20 cellular contexts compared by ENCODE assay signal in genomic region chr12:1581973-1582708, GRCh38. TPM values are rescaled to one million over a fixed set of nuclear protein-coding genes. Genes with fewer than 3 reads are reported as not detected.
DNase-seq lines count a peak whose midpoint lies in the region; ATAC-seq and TF ChIP-seq lines count a peak whose summit lies in the region.
"Had no signal": no experiment of that assay in that cellular context is flagged by ENCODE, and none has a peak within 500 bp of the region (broad histone marks: within the 10 kb centered on the region; RNA-seq: fewer than 3 reads in every experiment).

No MANE protein-coding gene starts in this region.

- no peaks in the 10 kb centered on the region for H3K4me1 ChIP-seq in breast epithelium

- H3K36me3 Mint-ChIP-seq in WTC11 (no peaks in the 10 kb centered on the region), nephron (ENCODE audit: low read depth) (no peaks in the 10 kb centered on the region)

- no peak overlapping the region for H3K27ac Mint-ChIP-seq in WTC11
- peak overlapping the region in 2 of 3 experiments; percentile 3 to 58 for H3K27ac Mint-ChIP-seq in nephron

- H3K4me3 ChIP-seq in AG10803 (ENCODE audit: low read length) = no peak overlapping the region
- H3K4me3 ChIP-seq in breast epithelium = no peak overlapping the region
- H3K4me3 ChIP-seq: heart left ventricle, SJCRH30 had no signal

- no peak for TF ChIP-seq POLR2A in breast epithelium (IDR thresholded peaks at IDR 0.05)

- H3K9me3 Mint-ChIP-seq in WTC11 (no peaks in the 10 kb centered on the region), nephron (no peaks in the 10 kb centered on the region)

- CTCF ChIA-PET in WTC11 (lab: Charles Lee) = interaction anchor here (1.1 to 3.2 kb wide), 4 partner anchors 64 to 465 kb away, joined by 3 to 61 read pairs (median 26); no protein-coding TSS in a partner anchor

- TF ChIP-seq CTCF in AG10803 (conservative IDR thresholded peaks at IDR 0.05; ENCODE audit: low read length) = no peak
- TF ChIP-seq CTCF in WTC11 (IDR thresholded peaks at IDR 0.05) = no peak
- TF ChIP-seq CTCF in nephron (IDR thresholded peaks at IDR 0.05; ENCODE audit: unreplicated experiment in 3 of 3) = no peak
- TF ChIP-seq CTCF in breast epithelium (IDR thresholded peaks at IDR 0.05) = no peak

- no peaks in the 10 kb centered on the region for H3K36me3 ChIP-seq in breast epithelium
- H3K36me3 ChIP-seq: SJCRH30 had no signal

- ATAC-seq in WTC11 = no peak
- ATAC-seq in HG03097 (IDR thresholded peaks at IDR 0.05; ENCODE audit: low FRiP score, unreplicated experiment) = no peak
- ATAC-seq: activated CD4-positive, alpha-beta T cell treated with anti-CD3 and anti-CD28 coated beads for 36 hours had no signal

- H3K27me3 Mint-ChIP-seq in WTC11 (ENCODE audit: low read depth) (peaks cover 42% of the 10 kb centered on the region), nephron (ENCODE audit: low read depth) (peaks cover 11% of the 10 kb centered on the region)
- H3K27me3 Mint-ChIP-seq: activated CD4-positive, alpha-beta T cell treated with anti-CD3 and anti-CD28 coated beads for 36 hours had no signal

- POLR2A ChIA-PET in WTC11 (lab: Charles Lee) = no interaction called here

- H3K27me3 ChIP-seq in breast epithelium = no peaks in the 10 kb centered on the region
- H3K27me3 ChIP-seq: heart left ventricle, SJCRH30 had no signal

- no peak overlapping the region for H3K27ac ChIP-seq in breast epithelium
- H3K27ac ChIP-seq: SJCRH30 had no signal

- DNase-seq in AG10803 (ENCODE audit: low read depth) (peak; percentile 87), GM03348 (ENCODE audit: low spot score) (peak; percentile 27), WTC11 (ENCODE audit: low spot score) (no peak), DMS 273 treated with DMSO at 0.1 percent for 48 hours (lab: John Stamatoyannopoulos, UW) (no peak), breast epithelium (ENCODE audit: low spot score in 2 of 2) (no peak)
- DNase-seq in activated naive CD4-positive, alpha-beta T cell treated with Interleukin-2 at 50 U/mL for 16 hours = no peak
- DNase-seq: activated CD4-positive, alpha-beta T cell treated with anti-CD3 and anti-CD28 coated beads for 36 hours; activated effector memory CD4-positive, alpha-beta T cell treated with anti-CD3 and anti-CD28 coated beads, Interleukin-2, amount 50 U/mL, for 16 hours; anterior cingulate cortex; C1 segment of cervical spinal cord; central memory CD4-positive, alpha-beta T cell; heart left ventricle; KBM-7; mammary epithelial cell; occipital lobe; SJCRH30; small intestine; stimulated activated CD4-positive, alpha-beta T cell treated with anti-CD3 and anti-CD28 coated beads, Interleukin-1b, Interleukin-23, amount 100 ng/mL, for 48 hours had no signal

- H3K4me1 Mint-ChIP-seq in WTC11 (peaks cover 10% of the 10 kb centered on the region), nephron (peaks cover 53% of the 10 kb centered on the region)

- H3K4me3 Mint-ChIP-seq in WTC11 (no peak overlapping the region), nephron (no peak overlapping the region)
- H3K4me3 Mint-ChIP-seq: activated CD4-positive, alpha-beta T cell treated with anti-CD3 and anti-CD28 coated beads for 36 hours had no signal

- H3K9me3 ChIP-seq in breast epithelium = no peaks in the 10 kb centered on the region
- H3K9me3 ChIP-seq: heart left ventricle, SJCRH30 had no signal

- intact Hi-C loops in breast epithelium (cut with DNase I; ENCODE audit: low total_unique reads) = no loop called here

TF ChIP-seq in WTC11, 78 proteins besides CTCF, POLR2A, EP300 and RAD21:
- TF ChIP-seq ZNF512 (CRISPR knock-in tag; IDR thresholded peaks at IDR 0.05; ENCODE audit: borderline replicate concordance) (peak; percentile 62; the same call in 1 of the 2 replicates), AR (CRISPR knock-in tag; IDR thresholded peaks at IDR 0.05) (no peak), ZNF219 (CRISPR knock-in tag; IDR thresholded peaks at IDR 0.05; ENCODE audit: borderline replicate concordance) (no peak), CDX4 (CRISPR knock-in tag; IDR thresholded peaks at IDR 0.05; ENCODE audit: borderline replicate concordance) (no peak), ZMAT4 (CRISPR knock-in tag; IDR thresholded peaks at IDR 0.05) (no peak)

RNA-seq across cellular contexts. Expression of gene FBXL14, which starts 12.2 kb away (rescaled TPM):
- 12.0 to 14.6 TPM (median 12.9 TPM) in 3 replicates for total RNA-seq in WTC11 (2021)
- 10 to 100 TPM in 1 of 3 donors, 1 to 10 TPM in 2; 8.2 to 12.9 (median 8.5) TPM for total RNA-seq in breast epithelium

RNA-seq across cellular contexts. Expression of gene WNT5B, which starts 46.9 kb away (rescaled TPM):
- total RNA-seq in WTC11 (2021) (4.3 to 4.6 TPM (median 4.5 TPM) in 3 replicates), breast epithelium (10 to 100 TPM in 1 of 3 donors, 1 to 10 TPM in 2; 3.9 to 11.9 (median 4.0) TPM)
- total RNA-seq: activated CD4-positive, alpha-beta T cell treated with anti-CD3 and anti-CD28 coated beads for 36 hours had no signal

Comparison
In these comparisons a context has a peak if more than half of its experiments do, and no peak if none do; other contexts are left out.
1. DNase-seq: peak in AG10803 (single experiment) and GM03348 (single experiment); none in WTC11 (single experiment), activated naive CD4-positive, alpha-beta T cell treated with Interleukin-2 at 50 U/mL for 16 hours (single experiment), DMS 273 treated with DMSO at 0.1 percent for 48 hours (single experiment) and breast epithelium (0 of 2).